ENCODE assay signal across 1 cellular context in the genomic region with DNA sequence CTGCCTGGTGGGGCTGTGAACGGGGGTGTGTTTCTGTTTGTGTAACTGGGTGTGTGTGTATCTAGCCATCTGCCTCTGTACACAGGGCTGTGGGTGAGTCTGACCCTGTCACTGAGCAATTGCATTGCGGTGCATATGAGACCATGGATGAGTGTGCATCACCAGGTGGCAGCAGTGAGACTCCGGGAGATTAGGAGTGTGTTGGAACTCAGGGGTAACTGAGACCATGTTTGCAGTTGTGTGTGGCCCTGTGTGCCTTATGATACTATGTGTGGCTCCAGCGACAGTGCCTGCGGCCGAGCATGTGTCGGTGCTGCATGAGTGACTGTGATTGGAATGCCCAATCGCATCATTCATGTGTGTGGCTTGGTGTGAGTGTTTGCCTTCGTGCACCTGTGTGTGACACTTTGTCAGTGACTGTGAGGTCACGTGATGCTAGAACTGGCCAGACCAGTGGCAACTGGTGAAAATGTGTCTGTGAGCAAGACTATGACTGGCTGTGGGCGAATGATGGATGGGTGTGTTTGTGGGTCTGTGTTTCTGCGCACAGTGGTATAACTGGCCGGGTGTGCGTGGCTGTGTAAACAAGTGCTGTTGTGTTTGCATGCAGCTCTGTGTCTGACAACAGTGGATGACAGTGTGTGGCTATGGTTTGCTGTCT.
A peak's percentile ranks its signal among the peaks of the same experiment; 100 is the strongest.
TF ChIP-seq lines count a peak whose summit lies in the region.

No MANE protein-coding gene starts in this region.

TF ChIP-seq in HepG2, 621 proteins besides CTCF, POLR2A, EP300 and RAD21 (continued from another document and continues in another):
- no peak for TF ChIP-seq MZF1 (CRISPR knock-in tag; IDR thresholded peaks at IDR 0.05; ENCODE audit: borderline replicate concordance)
- TF ChIP-seq CHD4 (IDR thresholded peaks at IDR 0.05; ENCODE audit: borderline replicate concordance, low read length): peak; percentile 63; the same call in 1 of the 2 replicates
- peak; percentile 25; the same call in 1 of the 2 replicates for TF ChIP-seq ZMYM4 (CRISPR knock-in tag; IDR thresholded peaks at IDR 0.05)
- peak; percentile 66; the same call in 1 of the 2 replicates for TF ChIP-seq SMAD3 (CRISPR knock-in tag; IDR thresholded peaks at IDR 0.05)
- TF ChIP-seq KAT8 (CRISPR knock-in tag; IDR thresholded peaks at IDR 0.05): peak; percentile 2; the same call in 1 of the 2 replicates
- TF ChIP-seq, protein P1, sequence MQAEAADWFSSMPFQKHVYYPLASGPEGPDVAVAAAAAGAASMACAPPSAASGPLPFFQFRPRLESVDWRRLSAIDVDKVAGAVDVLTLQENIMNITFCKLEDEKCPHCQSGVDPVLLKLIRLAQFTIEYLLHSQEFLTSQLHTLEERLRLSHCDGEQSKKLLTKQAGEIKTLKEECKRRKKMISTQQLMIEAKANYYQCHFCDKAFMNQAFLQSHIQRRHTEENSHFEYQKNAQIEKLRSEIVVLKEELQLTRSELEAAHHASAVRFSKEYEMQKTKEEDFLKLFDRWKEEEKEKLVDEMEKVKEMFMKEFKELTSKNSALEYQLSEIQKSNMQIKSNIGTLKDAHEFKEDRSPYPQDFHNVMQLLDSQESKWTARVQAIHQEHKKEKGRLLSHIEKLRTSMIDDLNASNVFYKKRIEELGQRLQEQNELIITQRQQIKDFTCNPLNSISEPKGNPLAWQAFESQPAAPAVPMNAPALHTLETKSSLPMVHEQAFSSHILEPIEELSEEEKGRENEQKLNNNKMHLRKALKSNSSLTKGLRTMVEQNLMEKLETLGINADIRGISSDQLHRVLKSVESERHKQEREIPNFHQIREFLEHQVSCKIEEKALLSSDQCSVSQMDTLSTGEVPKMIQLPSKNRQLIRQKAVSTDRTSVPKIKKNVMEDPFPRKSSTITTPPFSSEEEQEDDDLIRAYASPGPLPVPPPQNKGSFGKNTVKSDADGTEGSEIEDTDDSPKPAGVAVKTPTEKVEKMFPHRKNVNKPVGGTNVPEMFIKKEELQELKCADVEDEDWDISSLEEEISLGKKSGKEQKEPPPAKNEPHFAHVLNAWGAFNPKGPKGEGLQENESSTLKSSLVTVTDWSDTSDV (CRISPR knock-in tag; IDR thresholded peaks at IDR 0.05): no peak
- TF ChIP-seq ZNF263 (CRISPR knock-in tag; IDR thresholded peaks at IDR 0.05): peak; percentile 71; the same call in 1 of the 2 replicates
- TF ChIP-seq ZNF782 (CRISPR knock-in tag; IDR thresholded peaks at IDR 0.05; ENCODE audit: borderline replicate concordance): no peak
- TF ChIP-seq, protein P2, sequence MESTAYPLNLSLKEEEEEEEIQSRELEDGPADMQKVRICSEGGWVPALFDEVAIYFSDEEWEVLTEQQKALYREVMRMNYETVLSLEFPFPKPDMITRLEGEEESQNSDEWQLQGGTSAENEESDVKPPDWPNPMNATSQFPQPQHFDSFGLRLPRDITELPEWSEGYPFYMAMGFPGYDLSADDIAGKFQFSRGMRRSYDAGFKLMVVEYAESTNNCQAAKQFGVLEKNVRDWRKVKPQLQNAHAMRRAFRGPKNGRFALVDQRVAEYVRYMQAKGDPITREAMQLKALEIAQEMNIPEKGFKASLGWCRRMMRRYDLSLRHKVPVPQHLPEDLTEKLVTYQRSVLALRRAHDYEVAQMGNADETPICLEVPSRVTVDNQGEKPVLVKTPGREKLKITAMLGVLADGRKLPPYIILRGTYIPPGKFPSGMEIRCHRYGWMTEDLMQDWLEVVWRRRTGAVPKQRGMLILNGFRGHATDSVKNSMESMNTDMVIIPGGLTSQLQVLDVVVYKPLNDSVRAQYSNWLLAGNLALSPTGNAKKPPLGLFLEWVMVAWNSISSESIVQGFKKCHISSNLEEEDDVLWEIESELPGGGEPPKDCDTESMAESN (CRISPR knock-in tag; conservative IDR thresholded peaks at IDR 0.05): no peak
- TF ChIP-seq, protein P3, sequence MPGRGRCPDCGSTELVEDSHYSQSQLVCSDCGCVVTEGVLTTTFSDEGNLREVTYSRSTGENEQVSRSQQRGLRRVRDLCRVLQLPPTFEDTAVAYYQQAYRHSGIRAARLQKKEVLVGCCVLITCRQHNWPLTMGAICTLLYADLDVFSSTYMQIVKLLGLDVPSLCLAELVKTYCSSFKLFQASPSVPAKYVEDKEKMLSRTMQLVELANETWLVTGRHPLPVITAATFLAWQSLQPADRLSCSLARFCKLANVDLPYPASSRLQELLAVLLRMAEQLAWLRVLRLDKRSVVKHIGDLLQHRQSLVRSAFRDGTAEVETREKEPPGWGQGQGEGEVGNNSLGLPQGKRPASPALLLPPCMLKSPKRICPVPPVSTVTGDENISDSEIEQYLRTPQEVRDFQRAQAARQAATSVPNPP (CRISPR knock-in tag; IDR thresholded peaks at IDR 0.05): no peak
- TF ChIP-seq, protein P4, sequence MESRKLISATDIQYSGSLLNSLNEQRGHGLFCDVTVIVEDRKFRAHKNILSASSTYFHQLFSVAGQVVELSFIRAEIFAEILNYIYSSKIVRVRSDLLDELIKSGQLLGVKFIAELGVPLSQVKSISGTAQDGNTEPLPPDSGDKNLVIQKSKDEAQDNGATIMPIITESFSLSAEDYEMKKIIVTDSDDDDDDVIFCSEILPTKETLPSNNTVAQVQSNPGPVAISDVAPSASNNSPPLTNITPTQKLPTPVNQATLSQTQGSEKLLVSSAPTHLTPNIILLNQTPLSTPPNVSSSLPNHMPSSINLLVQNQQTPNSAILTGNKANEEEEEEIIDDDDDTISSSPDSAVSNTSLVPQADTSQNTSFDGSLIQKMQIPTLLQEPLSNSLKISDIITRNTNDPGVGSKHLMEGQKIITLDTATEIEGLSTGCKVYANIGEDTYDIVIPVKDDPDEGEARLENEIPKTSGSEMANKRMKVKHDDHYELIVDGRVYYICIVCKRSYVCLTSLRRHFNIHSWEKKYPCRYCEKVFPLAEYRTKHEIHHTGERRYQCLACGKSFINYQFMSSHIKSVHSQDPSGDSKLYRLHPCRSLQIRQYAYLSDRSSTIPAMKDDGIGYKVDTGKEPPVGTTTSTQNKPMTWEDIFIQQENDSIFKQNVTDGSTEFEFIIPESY (CRISPR knock-in tag; IDR thresholded peaks at IDR 0.05): no peak; the same call in 1 of the 2 replicates
- TF ChIP-seq, protein P5, sequence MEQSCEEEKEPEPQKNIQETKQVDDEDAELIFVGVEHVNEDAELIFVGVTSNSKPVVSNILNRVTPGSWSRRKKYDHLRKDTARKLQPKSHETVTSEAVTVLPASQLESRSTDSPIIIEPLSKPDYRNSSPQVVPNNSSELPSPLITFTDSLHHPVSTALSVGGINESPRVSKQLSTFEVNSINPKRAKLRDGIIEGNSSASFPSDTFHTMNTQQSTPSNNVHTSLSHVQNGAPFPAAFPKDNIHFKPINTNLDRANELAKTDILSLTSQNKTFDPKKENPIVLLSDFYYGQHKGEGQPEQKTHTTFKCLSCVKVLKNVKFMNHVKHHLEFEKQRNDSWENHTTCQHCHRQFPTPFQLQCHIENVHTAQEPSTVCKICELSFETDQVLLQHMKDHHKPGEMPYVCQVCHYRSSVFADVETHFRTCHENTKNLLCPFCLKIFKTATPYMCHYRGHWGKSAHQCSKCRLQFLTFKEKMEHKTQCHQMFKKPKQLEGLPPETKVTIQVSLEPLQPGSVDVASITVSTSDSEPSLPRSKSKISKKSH (CRISPR knock-in tag; IDR thresholded peaks at IDR 0.05; ENCODE audit: borderline replicate concordance): no peak
- TF ChIP-seq SIX1 (CRISPR knock-in tag; IDR thresholded peaks at IDR 0.05; ENCODE audit: borderline replicate concordance): peak; percentile 50; the same call in 1 of the 2 replicates
- TF ChIP-seq IKZF1 (IDR thresholded peaks at IDR 0.05): no peak
- TF ChIP-seq, protein P6, sequence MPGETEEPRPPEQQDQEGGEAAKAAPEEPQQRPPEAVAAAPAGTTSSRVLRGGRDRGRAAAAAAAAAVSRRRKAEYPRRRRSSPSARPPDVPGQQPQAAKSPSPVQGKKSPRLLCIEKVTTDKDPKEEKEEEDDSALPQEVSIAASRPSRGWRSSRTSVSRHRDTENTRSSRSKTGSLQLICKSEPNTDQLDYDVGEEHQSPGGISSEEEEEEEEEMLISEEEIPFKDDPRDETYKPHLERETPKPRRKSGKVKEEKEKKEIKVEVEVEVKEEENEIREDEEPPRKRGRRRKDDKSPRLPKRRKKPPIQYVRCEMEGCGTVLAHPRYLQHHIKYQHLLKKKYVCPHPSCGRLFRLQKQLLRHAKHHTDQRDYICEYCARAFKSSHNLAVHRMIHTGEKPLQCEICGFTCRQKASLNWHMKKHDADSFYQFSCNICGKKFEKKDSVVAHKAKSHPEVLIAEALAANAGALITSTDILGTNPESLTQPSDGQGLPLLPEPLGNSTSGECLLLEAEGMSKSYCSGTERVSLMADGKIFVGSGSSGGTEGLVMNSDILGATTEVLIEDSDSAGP (CRISPR knock-in tag; IDR thresholded peaks at IDR 0.05; ENCODE audit: borderline replicate concordance): peak; percentile 80
- peak; percentile 20; the same call in 1 of the 2 replicates for TF ChIP-seq ZZZ3 (CRISPR knock-in tag; IDR thresholded peaks at IDR 0.05; ENCODE audit: borderline replicate concordance)
- TF ChIP-seq FIP1L1 (IDR thresholded peaks at IDR 0.05; ENCODE audit: borderline replicate concordance, insufficient read depth, low read depth, low read length): no peak
- TF ChIP-seq RAD51 (IDR thresholded peaks at IDR 0.05; ENCODE audit: borderline replicate concordance): peak; percentile 94
- no peak for TF ChIP-seq NFE2 (CRISPR knock-in tag; IDR thresholded peaks at IDR 0.05)
- TF ChIP-seq CHCHD3 (CRISPR knock-in tag; IDR thresholded peaks at IDR 0.05): no peak
- no peak for TF ChIP-seq SRY (CRISPR knock-in tag; IDR thresholded peaks at IDR 0.05)
- TF ChIP-seq, protein P7, sequence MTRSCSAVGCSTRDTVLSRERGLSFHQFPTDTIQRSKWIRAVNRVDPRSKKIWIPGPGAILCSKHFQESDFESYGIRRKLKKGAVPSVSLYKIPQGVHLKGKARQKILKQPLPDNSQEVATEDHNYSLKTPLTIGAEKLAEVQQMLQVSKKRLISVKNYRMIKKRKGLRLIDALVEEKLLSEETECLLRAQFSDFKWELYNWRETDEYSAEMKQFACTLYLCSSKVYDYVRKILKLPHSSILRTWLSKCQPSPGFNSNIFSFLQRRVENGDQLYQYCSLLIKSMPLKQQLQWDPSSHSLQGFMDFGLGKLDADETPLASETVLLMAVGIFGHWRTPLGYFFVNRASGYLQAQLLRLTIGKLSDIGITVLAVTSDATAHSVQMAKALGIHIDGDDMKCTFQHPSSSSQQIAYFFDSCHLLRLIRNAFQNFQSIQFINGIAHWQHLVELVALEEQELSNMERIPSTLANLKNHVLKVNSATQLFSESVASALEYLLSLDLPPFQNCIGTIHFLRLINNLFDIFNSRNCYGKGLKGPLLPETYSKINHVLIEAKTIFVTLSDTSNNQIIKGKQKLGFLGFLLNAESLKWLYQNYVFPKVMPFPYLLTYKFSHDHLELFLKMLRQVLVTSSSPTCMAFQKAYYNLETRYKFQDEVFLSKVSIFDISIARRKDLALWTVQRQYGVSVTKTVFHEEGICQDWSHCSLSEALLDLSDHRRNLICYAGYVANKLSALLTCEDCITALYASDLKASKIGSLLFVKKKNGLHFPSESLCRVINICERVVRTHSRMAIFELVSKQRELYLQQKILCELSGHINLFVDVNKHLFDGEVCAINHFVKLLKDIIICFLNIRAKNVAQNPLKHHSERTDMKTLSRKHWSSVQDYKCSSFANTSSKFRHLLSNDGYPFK (CRISPR knock-in tag; IDR thresholded peaks at IDR 0.05; ENCODE audit: borderline replicate concordance): 0 out of 2 replicates have a peak, but pooled peaks have one; percentile 9
- TF ChIP-seq ARNT2 (CRISPR knock-in tag; IDR thresholded peaks at IDR 0.05; ENCODE audit: low read depth): no peak; the same call in 1 of the 2 replicates
- TF ChIP-seq, protein P8, sequence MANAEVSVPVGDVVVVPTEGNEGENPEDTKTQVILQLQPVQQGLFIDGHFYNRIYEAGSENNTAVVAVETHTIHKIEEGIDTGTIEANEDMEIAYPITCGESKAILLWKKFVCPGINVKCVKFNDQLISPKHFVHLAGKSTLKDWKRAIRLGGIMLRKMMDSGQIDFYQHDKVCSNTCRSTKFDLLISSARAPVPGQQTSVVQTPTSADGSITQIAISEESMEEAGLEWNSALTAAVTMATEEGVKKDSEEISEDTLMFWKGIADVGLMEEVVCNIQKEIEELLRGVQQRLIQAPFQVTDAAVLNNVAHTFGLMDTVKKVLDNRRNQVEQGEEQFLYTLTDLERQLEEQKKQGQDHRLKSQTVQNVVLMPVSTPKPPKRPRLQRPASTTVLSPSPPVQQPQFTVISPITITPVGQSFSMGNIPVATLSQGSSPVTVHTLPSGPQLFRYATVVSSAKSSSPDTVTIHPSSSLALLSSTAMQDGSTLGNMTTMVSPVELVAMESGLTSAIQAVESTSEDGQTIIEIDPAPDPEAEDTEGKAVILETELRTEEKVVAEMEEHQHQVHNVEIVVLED (CRISPR knock-in tag; IDR thresholded peaks at IDR 0.05; ENCODE audit: borderline replicate concordance): no peak; the same call in 1 of the 2 replicates
- TF ChIP-seq FOXP1 (IDR thresholded peaks at IDR 0.05): peak; percentile 76
- peak; percentile 41; the same call in 1 of the 2 replicates for TF ChIP-seq FOXP1 (CRISPR knock-in tag; IDR thresholded peaks at IDR 0.05)
- no peak for TF ChIP-seq ZNF446 (CRISPR knock-in tag; IDR thresholded peaks at IDR 0.05)
- TF ChIP-seq, protein P9, sequence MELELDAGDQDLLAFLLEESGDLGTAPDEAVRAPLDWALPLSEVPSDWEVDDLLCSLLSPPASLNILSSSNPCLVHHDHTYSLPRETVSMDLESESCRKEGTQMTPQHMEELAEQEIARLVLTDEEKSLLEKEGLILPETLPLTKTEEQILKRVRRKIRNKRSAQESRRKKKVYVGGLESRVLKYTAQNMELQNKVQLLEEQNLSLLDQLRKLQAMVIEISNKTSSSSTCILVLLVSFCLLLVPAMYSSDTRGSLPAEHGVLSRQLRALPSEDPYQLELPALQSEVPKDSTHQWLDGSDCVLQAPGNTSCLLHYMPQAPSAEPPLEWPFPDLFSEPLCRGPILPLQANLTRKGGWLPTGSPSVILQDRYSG (CRISPR knock-in tag; IDR thresholded peaks at IDR 0.05): no peak
- TF ChIP-seq, protein P10, sequence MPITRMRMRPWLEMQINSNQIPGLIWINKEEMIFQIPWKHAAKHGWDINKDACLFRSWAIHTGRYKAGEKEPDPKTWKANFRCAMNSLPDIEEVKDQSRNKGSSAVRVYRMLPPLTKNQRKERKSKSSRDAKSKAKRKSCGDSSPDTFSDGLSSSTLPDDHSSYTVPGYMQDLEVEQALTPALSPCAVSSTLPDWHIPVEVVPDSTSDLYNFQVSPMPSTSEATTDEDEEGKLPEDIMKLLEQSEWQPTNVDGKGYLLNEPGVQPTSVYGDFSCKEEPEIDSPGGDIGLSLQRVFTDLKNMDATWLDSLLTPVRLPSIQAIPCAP (CRISPR knock-in tag; IDR thresholded peaks at IDR 0.05; ENCODE audit: low read depth): no peak
- TF ChIP-seq, protein P11, sequence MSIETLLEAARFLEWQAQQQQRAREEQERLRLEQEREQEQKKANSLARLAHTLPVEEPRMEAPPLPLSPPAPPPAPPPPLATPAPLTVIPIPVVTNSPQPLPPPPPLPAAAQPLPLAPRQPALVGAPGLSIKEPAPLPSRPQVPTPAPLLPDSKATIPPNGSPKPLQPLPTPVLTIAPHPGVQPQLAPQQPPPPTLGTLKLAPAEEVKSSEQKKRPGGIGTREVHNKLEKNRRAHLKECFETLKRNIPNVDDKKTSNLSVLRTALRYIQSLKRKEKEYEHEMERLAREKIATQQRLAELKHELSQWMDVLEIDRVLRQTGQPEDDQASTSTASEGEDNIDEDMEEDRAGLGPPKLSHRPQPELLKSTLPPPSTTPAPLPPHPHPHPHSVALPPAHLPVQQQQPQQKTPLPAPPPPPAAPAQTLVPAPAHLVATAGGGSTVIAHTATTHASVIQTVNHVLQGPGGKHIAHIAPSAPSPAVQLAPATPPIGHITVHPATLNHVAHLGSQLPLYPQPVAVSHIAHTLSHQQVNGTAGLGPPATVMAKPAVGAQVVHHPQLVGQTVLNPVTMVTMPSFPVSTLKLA (IDR thresholded peaks at IDR 0.05): peak; percentile 57; the same call in 1 of the 2 replicates
- no peak for TF ChIP-seq ZNF20 (CRISPR knock-in tag; IDR thresholded peaks at IDR 0.05)
- no peak for TF ChIP-seq NKX3-1 (CRISPR knock-in tag; IDR thresholded peaks at IDR 0.05)
- TF ChIP-seq ZNF773 (CRISPR knock-in tag; IDR thresholded peaks at IDR 0.05; ENCODE audit: borderline replicate concordance): no peak
- 0 out of 2 replicates have a peak, but pooled peaks have one; percentile 62 for TF ChIP-seq FOXM1 (CRISPR knock-in tag; IDR thresholded peaks at IDR 0.05)
- no peak for TF ChIP-seq ZSCAN25 (CRISPR knock-in tag; IDR thresholded peaks at IDR 0.05)
- peak; percentile 83 for TF ChIP-seq FOSL2 (CRISPR knock-in tag; IDR thresholded peaks at IDR 0.05)
